ENCODE assay signal across 8 cellular contexts in genomic region chr15:70094690-70095311, GRCh38. TPM values are rescaled to one million over a fixed set of nuclear protein-coding genes. Genes with fewer than 3 reads are reported as not detected.
A peak's percentile ranks its signal among the peaks of the same experiment; 100 is the strongest.
DNase-seq lines count a peak whose midpoint lies in the region; ATAC-seq and TF ChIP-seq lines count a peak whose summit lies in the region.

No MANE protein-coding gene starts in this region.

- no peak overlapping the region for H4K91ac ChIP-seq in trophoblast cell (ENCODE audit: low read depth, low read length)

- peaks cover 21% of the 10 kb centered on the region for H3K36me3 Mint-ChIP-seq in HFFc6 (ENCODE audit: low read depth)

- H3K4me2 ChIP-seq in trophoblast cell (ENCODE audit: low read length): peak overlapping the region; percentile 94

- H2AFZ ChIP-seq in trophoblast cell (ENCODE audit: insufficient read depth, low read length, poor library complexity): no peak overlapping the region

- H3K4me1 Mint-ChIP-seq in HFFc6 (ENCODE audit: low read depth): peaks cover 33% of the 10 kb centered on the region

- H3K14ac ChIP-seq in trophoblast cell (ENCODE audit: low read length): no peak overlapping the region

- no peaks in the 10 kb centered on the region for H3K9me3 Mint-ChIP-seq in HFFc6

- no peak for ATAC-seq in GM19035 (IDR thresholded peaks at IDR 0.05; ENCODE audit: unreplicated experiment)

- H3K27ac Mint-ChIP-seq in HFFc6: no peak overlapping the region

- H4K8ac ChIP-seq in trophoblast cell (ENCODE audit: low read depth, low read length): no peak overlapping the region

- no peaks in the 10 kb centered on the region for H3K36me3 ChIP-seq in Peyer's patch
- peaks cover 3 to 18% of the 10 kb centered on the region in 2 experiments for H3K36me3 ChIP-seq in trophoblast cell (ENCODE audit: control insufficient read depth in 1 of 2, insufficient read depth in 2 of 2, low read length in 2 of 2)

- TF ChIP-seq POLR2A in Peyer's patch (IDR thresholded peaks at IDR 0.05): no peak

- peaks cover 0 to 54% (median 24%) of the 10 kb centered on the region in 4 donors for H3K4me1 ChIP-seq in Peyer's patch
- H3K4me1 ChIP-seq in trophoblast cell (ENCODE audit: control insufficient read depth in 1 of 2, insufficient read depth in 2 of 2, low read length in 2 of 2): peaks cover 19 to 37% of the 10 kb centered on the region in 2 experiments

- peak overlapping the region; percentile 79 for H3K4me3 Mint-ChIP-seq in HFFc6

- H4K12ac ChIP-seq in trophoblast cell (ENCODE audit: low read depth, low read length): no peak overlapping the region

- H2BK12ac ChIP-seq in trophoblast cell (ENCODE audit: low read length): no peak overlapping the region

- H3K27me3 ChIP-seq in Peyer's patch (no peaks in the 10 kb centered on the region), trophoblast cell (ENCODE audit: insufficient read depth, low read length) (no peaks in the 10 kb centered on the region)

- H3K9ac ChIP-seq in trophoblast cell (ENCODE audit: low read length): peak overlapping the region; percentile 15

- peak overlapping the region; percentile 35 for H2BK120ac ChIP-seq in trophoblast cell (ENCODE audit: insufficient read depth, low read length, poor library complexity)

- peaks cover 4% of the 10 kb centered on the region for H3K27me3 Mint-ChIP-seq in HFFc6 (ENCODE audit: insufficient read depth)

- in situ Hi-C loops in GM13976 (cut with MboI; ENCODE audit: low sequenced_read_pairs, unreplicated experiment): loop anchor here (10.0 to 25.0 kb wide), 2 partner anchors 332 to 390 kb away; no protein-coding TSS in a partner anchor

- no CpG with 5 or more reads among the region's 8 CpGs for WGBS in trophoblast cell (ENCODE audit: extremely low coverage, insufficient coverage, insufficient read length)

- no peak for TF ChIP-seq CTCF in HFFc6 (IDR thresholded peaks at IDR 0.05)
- no peak for TF ChIP-seq CTCF in Peyer's patch (IDR thresholded peaks at IDR 0.05)
- no peak for TF ChIP-seq CTCF in epithelial cell of esophagus (IDR thresholded peaks at IDR 0.05; ENCODE audit: insufficient read depth, low read depth, low read length, missing control alignments)
- no peak for TF ChIP-seq CTCF in GM13976 (IDR thresholded peaks at IDR 0.05; ENCODE audit: borderline replicate concordance, control extremely low read depth, extremely low read depth, insufficient read depth, missing control alignments)

- no peak overlapping the region for H3K23ac ChIP-seq in trophoblast cell (ENCODE audit: low read length)

- no peak overlapping the region for H2BK5ac ChIP-seq in trophoblast cell (ENCODE audit: low read depth, low read length, poor library complexity)

- no peak overlapping the region for H3K18ac ChIP-seq in trophoblast cell (ENCODE audit: low read length)

- DNase-seq in HFFc6 (no peak), Peyer's patch (no peak), epithelial cell of esophagus (ENCODE audit: low read depth) (no peak), trophoblast cell (no peak), GM13976 (ENCODE audit: low spot score) (no peak), hippocampal formation (lab: John Stamatoyannopoulos, UW) (no peak)
- no peak for DNase-seq in stimulated activated CD8-positive, alpha-beta memory T cell treated with anti-CD3 and anti-CD28 coated beads, Interleukin-4, amount 100 ng/mL, for 48 hours

- H3K27ac ChIP-seq in Peyer's patch: peak overlapping the region; percentile 92 to 98 (median 94)
- no peak overlapping the region for H3K27ac ChIP-seq in trophoblast cell (ENCODE audit: low read depth, low read length)

- H3K9me3 ChIP-seq in Peyer's patch (no peaks in the 10 kb centered on the region), trophoblast cell (ENCODE audit: insufficient read depth, low read depth, low read length) (no peaks in the 10 kb centered on the region)

- H3K4ac ChIP-seq in trophoblast cell (ENCODE audit: low read depth, low read length): no peak overlapping the region

- peaks cover 37% of the 10 kb centered on the region for H3K79me1 ChIP-seq in trophoblast cell (ENCODE audit: low read length)

- peaks cover 24% of the 10 kb centered on the region for H3K79me2 ChIP-seq in trophoblast cell (ENCODE audit: control insufficient read depth, insufficient read depth, low read length, poor library complexity)

- no peak overlapping the region for H2AK5ac ChIP-seq in trophoblast cell (ENCODE audit: low read length)

- H3K4me3 ChIP-seq in Peyer's patch: peak overlapping the region; percentile 88 to 96 (median 94)
- peak overlapping the region; percentile 76 for H3K4me3 ChIP-seq in epithelial cell of esophagus (ENCODE audit: low read length)
- H3K4me3 ChIP-seq in trophoblast cell (ENCODE audit: low read depth, low read length): peak overlapping the region; percentile 43

RNA-seq across cellular contexts. Expression of gene TLE3, which starts 2.9 kb away (rescaled TPM):
- 10 to 100 TPM in 4 of 6 experiments, 1 to 10 TPM in 2; 6.0 to 17.6 (median 13.8) TPM for total RNA-seq in HFFc6 (2021; fragmentation: NEBNext Ultra II Directional; extraction: Animal tissue kit (Norgen Biotek cat#: 25700))
- total RNA-seq in Peyer's patch: 100 to 1,000 TPM; 130 to 176 (median 140) TPM
- polyA plus RNA-seq in trophoblast cell (2013): 139 and 146 TPM in 2 replicates

Comparison
In these comparisons a context has a peak if more than half of its experiments do, and no peak if none do; other contexts are left out.
1. H3K4me3 ChIP-seq: peak in every context shown above with its lines; median percentile 94 in Peyer's patch; 76 in epithelial cell of esophagus; 43 in trophoblast cell.
2. RNA of gene TLE3, which starts 2.9 kb away (total RNA-seq): 130 to 176 TPM in Peyer's patch; 6.0 to 17.6 TPM in HFFc6; every median in the first group is over 4 times any median in the second.